In the genomic region with DNA sequence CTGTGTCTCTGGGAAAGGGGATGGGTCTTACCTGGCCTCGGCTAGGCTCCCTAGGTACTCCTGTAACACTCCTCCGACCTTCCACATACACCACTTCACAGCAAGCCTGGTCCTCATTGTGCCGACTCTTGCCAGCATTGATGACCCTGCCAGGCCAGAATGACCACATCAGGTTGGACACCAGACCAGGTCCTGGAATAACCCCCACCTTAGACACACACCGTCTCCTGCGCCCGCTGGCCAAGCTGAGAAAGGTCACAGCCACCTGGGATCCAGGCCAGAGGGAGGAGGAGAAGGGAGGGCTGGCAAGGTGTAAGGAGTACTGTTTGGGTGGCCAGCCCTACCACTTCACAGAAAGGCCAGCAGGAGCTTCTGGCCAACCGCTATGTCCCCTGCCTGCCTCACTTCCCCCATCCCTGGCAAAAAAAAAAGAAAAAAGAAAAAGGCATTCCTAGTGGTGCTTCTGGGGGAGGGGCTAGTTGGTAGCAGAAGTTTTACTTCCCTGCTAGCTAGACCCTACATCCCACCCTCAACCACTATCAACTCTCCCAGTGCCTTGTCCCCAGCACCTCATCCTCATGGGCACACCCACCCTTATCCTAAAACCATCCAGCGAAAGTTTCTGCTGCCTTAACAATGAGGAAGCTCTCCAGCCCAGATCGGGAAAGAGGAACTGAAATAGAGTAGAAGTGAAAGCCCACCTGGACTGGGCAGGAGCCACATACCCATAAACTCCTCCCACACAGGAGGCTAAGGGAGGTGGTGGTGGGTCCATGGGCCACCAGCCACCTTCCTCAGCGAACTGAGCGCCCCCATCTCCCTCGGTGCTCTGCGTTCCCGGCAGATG, we compare ENCODE assay signal across 8 cellular contexts. TPM values are rescaled to one million over a fixed set of nuclear protein-coding genes. Genes with fewer than 3 reads are reported as not detected.
DNase-seq lines count a peak whose midpoint lies in the region; ATAC-seq, FAIRE-seq and TF ChIP-seq lines count a peak whose summit lies in the region.

No MANE protein-coding gene starts in this region.

- no peaks in the 10 kb centered on the region for H4K20me1 ChIP-seq in astrocyte (ENCODE audit: insufficient read depth, low read length)

- H3K23ac ChIP-seq in mesendoderm (ENCODE audit: low read length): peak overlapping the region; percentile 50

- H3K9me3 Mint-ChIP-seq in astrocyte (ENCODE audit: unreplicated experiment): peaks cover 2% of the 10 kb centered on the region

- H3K27ac ChIP-seq in HUES64 (ENCODE audit: low read depth, low read length) (no peak overlapping the region), astrocyte (ENCODE audit: low read depth, low read length) (no peak overlapping the region), mesendoderm (ENCODE audit: low read depth, low read length) (no peak overlapping the region)

- peak overlapping the region; percentile 72 for H2AK5ac ChIP-seq in mesendoderm (ENCODE audit: low read length)

- no peak overlapping the region for H3K27ac Mint-ChIP-seq in astrocyte (ENCODE audit: unreplicated experiment)

- ATAC-seq in GM18909 (IDR thresholded peaks at IDR 0.05; ENCODE audit: poor library complexity, unreplicated experiment): peak; percentile 33
- ATAC-seq in GM19324 (IDR thresholded peaks at IDR 0.05; ENCODE audit: low FRiP score, unreplicated experiment): no peak

- H3K4me2 ChIP-seq in astrocyte (ENCODE audit: low read length) (peak overlapping the region; percentile 90), mesendoderm (ENCODE audit: low read length) (peak overlapping the region; percentile 99)

- H3K4ac ChIP-seq in mesendoderm (ENCODE audit: low read depth, low read length): no peak overlapping the region

- no peak for TF ChIP-seq CTCF in astrocyte (IDR thresholded peaks at IDR 0.05; ENCODE audit: insufficient read depth, low read depth, low read length)

- peak overlapping the region; percentile 85 for H2AFZ ChIP-seq in astrocyte (ENCODE audit: low read depth, low read length)

- H3K27me3 ChIP-seq in HUES64 (ENCODE audit: insufficient read depth, low read length) (peaks cover 30% of the 10 kb centered on the region), astrocyte (ENCODE audit: insufficient read depth, low read length) (peaks cover 2% of the 10 kb centered on the region), mesendoderm (ENCODE audit: insufficient read depth, low read length, poor library complexity) (no peaks in the 10 kb centered on the region)

- no peak overlapping the region for H2BK5ac ChIP-seq in mesendoderm (ENCODE audit: low read length)

- H3K36me3 ChIP-seq in HUES64 (ENCODE audit: insufficient read depth, low read length): no peaks in the 10 kb centered on the region; the same call in 1 of the 2 replicates
- H3K36me3 ChIP-seq in astrocyte (ENCODE audit: insufficient read depth, low read length): no peaks in the 10 kb centered on the region
- no peaks in the 10 kb centered on the region for H3K36me3 ChIP-seq in mesendoderm (ENCODE audit: control insufficient read depth, insufficient read depth, low read length)

- peaks cover 7% of the 10 kb centered on the region for H3K27me3 Mint-ChIP-seq in astrocyte (ENCODE audit: low read depth, unreplicated experiment)

- H2BK15ac ChIP-seq in mesendoderm (replicated peaks; ENCODE audit: low read depth): no peak overlapping the region

- H3K18ac ChIP-seq in mesendoderm (ENCODE audit: low read length): peak overlapping the region; percentile 12

- H3K4me1 Mint-ChIP-seq in astrocyte (ENCODE audit: low read depth, unreplicated experiment): peaks cover 11% of the 10 kb centered on the region

- DNase-seq in astrocyte (ENCODE audit: low read depth) (no peak), mesendoderm (peak; percentile 66), 8988T (no peak), COR-L47 (lab: John Stamatoyannopoulos, UW) (no peak)
- DNase-seq in effector CD8-positive, alpha-beta T cell (lab: John Stamatoyannopoulos, UW): no peak

- H3K4me3 ChIP-seq in HUES64 (ENCODE audit: low read length) (peak overlapping the region; percentile 71), astrocyte (ENCODE audit: insufficient read depth, low read depth, low read length) (peak overlapping the region; percentile 59), mesendoderm (ENCODE audit: low read length) (peak overlapping the region; percentile 57)

- H3K36me3 Mint-ChIP-seq in astrocyte (ENCODE audit: low read depth, unreplicated experiment): peaks cover 7% of the 10 kb centered on the region

- H3K4me3 Mint-ChIP-seq in astrocyte (ENCODE audit: unreplicated experiment): peak overlapping the region; percentile 81

- H4K8ac ChIP-seq in mesendoderm (ENCODE audit: low read depth, low read length): no peak overlapping the region

- H4K5ac ChIP-seq in mesendoderm (ENCODE audit: low read length): no peak overlapping the region

- no peak overlapping the region for H3K9ac ChIP-seq in HUES64 (ENCODE audit: low read depth, low read length)
- H3K9ac ChIP-seq in astrocyte (ENCODE audit: low read length): peak overlapping the region; percentile 54
- peak overlapping the region; percentile 67 for H3K9ac ChIP-seq in mesendoderm (ENCODE audit: low read length)

- H3K79me1 ChIP-seq in mesendoderm (ENCODE audit: low read length): no peaks in the 10 kb centered on the region

- H3K79me2 ChIP-seq in astrocyte (ENCODE audit: insufficient read depth, low read length) (no peaks in the 10 kb centered on the region), mesendoderm (ENCODE audit: control insufficient read depth, insufficient read depth, low read length) (no peaks in the 10 kb centered on the region)

- no peak overlapping the region for H2BK120ac ChIP-seq in mesendoderm (ENCODE audit: low read depth, low read length)

- 29% methylated on average over 9 of the region's 14 CpGs for WGBS in HUES64
- no CpG with 5 or more reads among the region's 14 CpGs for WGBS in mesendoderm (ENCODE audit: extremely low coverage, insufficient coverage, low lambda C conversion rate)

- FAIRE-seq in astrocyte (lab: Jason Lieb, UNC): no peak

- H3K9me3 ChIP-seq in HUES64 (ENCODE audit: insufficient read depth, low read depth, low read length): no peaks in the 10 kb centered on the region
- H3K9me3 ChIP-seq in astrocyte (ENCODE audit: insufficient read depth, low read depth, low read length): no peaks in the 10 kb centered on the region

- H3K4me1 ChIP-seq in HUES64 (ENCODE audit: insufficient read depth, low read length): peaks cover 12% of the 10 kb centered on the region
- H3K4me1 ChIP-seq in astrocyte (ENCODE audit: insufficient read depth, low read length): peaks cover 23% of the 10 kb centered on the region
- H3K4me1 ChIP-seq in mesendoderm (ENCODE audit: control insufficient read depth, low read depth, low read length): peaks cover 13% of the 10 kb centered on the region

- H3K56ac ChIP-seq in mesendoderm (ENCODE audit: low read length): peak overlapping the region; percentile 71

RNA-seq across cellular contexts. Expression of a gene that starts 1.4 kb away (rescaled TPM):
- polyA plus RNA-seq in HUES64 (2013, experiment 1 of 2): 7.8 TPM
- 8.5 TPM for polyA plus RNA-seq in HUES64 (2013, experiment 2 of 2)
- 5.2 TPM in 2 replicates for total RNA-seq in astrocyte
- polyA plus RNA-seq in mesendoderm (2013, experiment 1 of 2): 9.5 TPM
- 8.6 TPM for polyA plus RNA-seq in mesendoderm (2013, experiment 2 of 2)

RNA-seq across cellular contexts. Expression of a gene that starts 6.8 kb away (rescaled TPM):
- polyA plus RNA-seq in HUES64 (2013, experiment 1 of 2): 66.7 TPM
- polyA plus RNA-seq in HUES64 (2013, experiment 2 of 2): 75.3 TPM
- 585 and 657 TPM in 2 replicates for total RNA-seq in astrocyte
- polyA plus RNA-seq in mesendoderm (2013, experiment 1 of 2): 107 TPM
- polyA plus RNA-seq in mesendoderm (2013, experiment 2 of 2): 105 TPM

RNA-seq across cellular contexts. Expression of a gene that starts 39.2 kb away (rescaled TPM):
- 43.7 TPM for polyA plus RNA-seq in HUES64 (2013, experiment 1 of 2)
- 43.9 TPM for polyA plus RNA-seq in HUES64 (2013, experiment 2 of 2)
- 121 and 147 TPM in 2 replicates for total RNA-seq in astrocyte
- polyA plus RNA-seq in mesendoderm (2013, experiment 1 of 2): 49.5 TPM
- polyA plus RNA-seq in mesendoderm (2013, experiment 2 of 2): 46.4 TPM
